10 cellular contexts compared by ENCODE assay signal in genomic region chr1:47438321-47439150, GRCh38. TPM values are rescaled to one million over a fixed set of nuclear protein-coding genes. Genes with fewer than 3 reads are reported as not detected.
DNase-seq lines count a peak whose midpoint lies in the region; ATAC-seq, FAIRE-seq and TF ChIP-seq lines count a peak whose summit lies in the region.
"Had no signal": no experiment of that assay in that cellular context is flagged by ENCODE, and none has a peak within 500 bp of the region (broad histone marks: within the 10 kb centered on the region; RNA-seq: fewer than 3 reads in every experiment).

No MANE protein-coding gene starts in this region.

- TF ChIP-seq POLR2A in H54 (IDR thresholded peaks at IDR 0.05; ENCODE audit: low read depth, low read length) = no peak

- H3K9me3 ChIP-seq in right atrium auricular region = no peaks in the 10 kb centered on the region
- no peaks in the 10 kb centered on the region for H3K9me3 ChIP-seq in right cardiac atrium (ENCODE audit: control insufficient read depth, low read length)

- H3K4me3 ChIP-seq in right atrium auricular region = peak overlapping the region; percentile 62 to 68
- peak overlapping the region; percentile 84 for H3K4me3 ChIP-seq in right cardiac atrium (ENCODE audit: low read length)

- H3K27me3 ChIP-seq in right atrium auricular region (peaks cover 15 to 54% of the 10 kb centered on the region in 2 donors), right cardiac atrium (ENCODE audit: control insufficient read depth, insufficient read depth) (peaks cover 3% of the 10 kb centered on the region)

- intact Hi-C loops in Right ventricle myocardium superior (cut with DNase I) (loop anchor here (10.0 kb wide), 1 partner anchor 254 kb away; no protein-coding TSS in a partner anchor), right cardiac atrium (cut with DNase I) (loop anchor here in 3 of 4 donors (5.0 to 10.0 kb wide), 4 partner anchors 254 to 289 kb away; no protein-coding TSS in a partner anchor)

- no peaks in the 10 kb centered on the region for H3K36me3 ChIP-seq in right atrium auricular region

- H3K36me3 Mint-ChIP-seq in activated CD8-positive, alpha-beta T cell treated with anti-CD3 and anti-CD28 coated beads, Interleukin-2, amount 10 ng/mL, durations not matched to agents 7 days and 5 days (ENCODE audit: low read depth) = peaks cover 19% of the 10 kb centered on the region

- H3K4me1 Mint-ChIP-seq in activated CD8-positive, alpha-beta T cell treated with anti-CD3 and anti-CD28 coated beads, Interleukin-2, amount 10 ng/mL, durations not matched to agents 7 days and 5 days (ENCODE audit: low read depth) = peaks cover 28% of the 10 kb centered on the region

- 3% methylated on average over 117 of the region's 117 CpGs for WGBS in right cardiac atrium

- POLR2A ChIA-PET in activated CD8-positive, alpha-beta T cell treated with anti-CD3 and anti-CD28 coated beads, Interleukin-2, amount 10 ng/mL, durations not matched to agents 7 days and 5 days (lab: Charles Lee) = no interaction called here

- H3K27me3 Mint-ChIP-seq in activated CD8-positive, alpha-beta T cell treated with anti-CD3 and anti-CD28 coated beads, Interleukin-2, amount 10 ng/mL, durations not matched to agents 7 days and 5 days (ENCODE audit: low read depth) = peaks cover 20% of the 10 kb centered on the region

- DNase-seq in right atrium auricular region (ENCODE audit: low spot score) = no peak
- DNase-seq in Right ventricle myocardium superior = no peak
- DNase-seq in activated CD8-positive, alpha-beta T cell treated with anti-CD3 and anti-CD28 coated beads, Interleukin-2, amount 10 ng/mL, durations not matched to agents 7 days and 5 days = peak; percentile 49
- peak; percentile 18 to 64 (median 54) for DNase-seq in right cardiac atrium
- DNase-seq in stimulated activated naive CD8-positive, alpha-beta T cell treated with anti-CD3 and anti-CD28 coated beads, Interleukin-15, Interleukin-2, amounts not matched to agents 100 U/mL and 50 U/mL, for 24 hours = peak; percentile 34
- DNase-seq in Kasumi-1 (lab: John Stamatoyannopoulos, UW) = no peak
- DNase-seq in NCI-H1048 (lab: John Stamatoyannopoulos, UW) = no peak
- no peak for DNase-seq in H54 (ENCODE audit: insufficient read length, low spot score)

- no peak overlapping the region for H3K27ac ChIP-seq in right atrium auricular region
- H3K27ac ChIP-seq in right cardiac atrium (ENCODE audit: low read length) = no peak overlapping the region

- H3K4me1 ChIP-seq in right atrium auricular region (peaks cover 0 to 31% of the 10 kb centered on the region in 2 donors), right cardiac atrium (ENCODE audit: control insufficient read depth, insufficient read depth, low read length) (no peaks in the 10 kb centered on the region)

- CTCF ChIA-PET in activated CD8-positive, alpha-beta T cell treated with anti-CD3 and anti-CD28 coated beads, Interleukin-2, amount 10 ng/mL, durations not matched to agents 7 days and 5 days (lab: Charles Lee) = interaction anchor here (0.7 to 6.1 kb wide), 28 partner anchors 10 to 315 kb away, joined by 3 to 71 read pairs (median 6); partner anchors contain the start of gene STIL

- no peak for FAIRE-seq in H54 (lab: Jason Lieb, UNC)

- peak overlapping the region; percentile 70 for H3K4me3 Mint-ChIP-seq in activated CD8-positive, alpha-beta T cell treated with anti-CD3 and anti-CD28 coated beads, Interleukin-2, amount 10 ng/mL, durations not matched to agents 7 days and 5 days

- no peak for ATAC-seq in Right ventricle myocardium superior (ENCODE audit: poor library complexity)
- no peak for ATAC-seq in activated CD8-positive, alpha-beta T cell treated with anti-CD3 and anti-CD28 coated beads, Interleukin-2, amount 10 ng/mL, durations not matched to agents 7 days and 5 days
- no peak for ATAC-seq in right cardiac atrium
- no peak for ATAC-seq in stimulated activated naive CD8-positive, alpha-beta T cell treated with anti-CD3 and anti-CD28 coated beads, Interleukin-15, Interleukin-2, amounts not matched to agents 100 U/mL and 50 U/mL, for 24 hours

- no peak for TF ChIP-seq CTCF in right atrium auricular region (IDR thresholded peaks at IDR 0.05)

- no peaks in the 10 kb centered on the region for H3K9me3 Mint-ChIP-seq in activated CD8-positive, alpha-beta T cell treated with anti-CD3 and anti-CD28 coated beads, Interleukin-2, amount 10 ng/mL, durations not matched to agents 7 days and 5 days (ENCODE audit: insufficient read depth)

- peak overlapping the region; percentile 52 for H3K27ac Mint-ChIP-seq in activated CD8-positive, alpha-beta T cell treated with anti-CD3 and anti-CD28 coated beads, Interleukin-2, amount 10 ng/mL, durations not matched to agents 7 days and 5 days

RNA-seq across cellular contexts. Expression of gene FOXD2, which starts 0.7 kb away (rescaled TPM):
- total RNA-seq in right atrium auricular region (under 1 TPM in 1 of 2 donors, not detected in 1; 0.04 TPM), Right ventricle myocardium superior (not detected), right cardiac atrium (under 1 TPM in 2 of 4 donors, not detected in 2; 0.06 to 0.08 TPM)
- under 1 TPM; 0.24 to 0.31 TPM for total RNA-seq in activated CD8-positive, alpha-beta T cell treated with anti-CD3 and anti-CD28 coated beads, Interleukin-2, amount 10 ng/mL, durations not matched to agents 7 days and 5 days
- 0.05 TPM for polyA plus RNA-seq in right cardiac atrium

RNA-seq across cellular contexts. Expression of gene FOXE3, which starts 22.5 kb away (rescaled TPM):
- total RNA-seq in right atrium auricular region (not detected), Right ventricle myocardium superior (not detected), right cardiac atrium (not detected)
- not detected for total RNA-seq in activated CD8-positive, alpha-beta T cell treated with anti-CD3 and anti-CD28 coated beads, Interleukin-2, amount 10 ng/mL, durations not matched to agents 7 days and 5 days
- polyA plus RNA-seq in right cardiac atrium = not detected
- total RNA-seq: dermis microvascular lymphatic vessel endothelial cell, temporal lobe had no signal

Comparison
In these comparisons a context has a peak if more than half of its experiments do, and no peak if none do; other contexts are left out.
1. DNase-seq: peak in activated CD8-positive, alpha-beta T cell treated with anti-CD3 and anti-CD28 coated beads, Interleukin-2, amount 10 ng/mL, durations not matched to agents 7 days and 5 days (single experiment), right cardiac atrium (3 of 3) and stimulated activated naive CD8-positive, alpha-beta T cell treated with anti-CD3 and anti-CD28 coated beads, Interleukin-15, Interleukin-2, amounts not matched to agents 100 U/mL and 50 U/mL, for 24 hours (single experiment); none in right atrium auricular region (single experiment), Right ventricle myocardium superior (single experiment), Kasumi-1 (0 of 2), NCI-H1048 (single experiment) and H54 (single experiment).